ENCODE assay signal across 1 cellular context in the genomic region with DNA sequence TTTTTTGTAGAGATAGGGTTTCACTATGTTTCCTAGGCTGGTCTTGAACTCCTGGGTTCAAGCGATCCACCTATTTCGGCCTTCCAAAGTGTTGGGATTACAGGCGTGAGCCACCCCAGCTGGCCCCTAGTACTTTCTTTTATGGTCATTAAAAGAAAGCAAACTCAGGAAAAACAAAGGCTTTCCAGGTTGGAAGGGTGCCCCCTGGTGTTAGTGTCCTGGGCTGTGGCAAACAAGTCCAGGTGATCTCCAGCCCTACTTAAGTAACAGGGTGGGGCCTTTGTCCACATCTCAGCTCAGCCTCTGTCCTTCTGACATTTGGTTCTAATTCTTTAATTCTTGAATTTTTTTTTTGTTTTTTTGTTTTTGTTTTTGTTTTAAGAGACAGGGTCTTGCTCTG.
TF ChIP-seq lines count a peak whose summit lies in the region.

No MANE protein-coding gene starts in this region.

TF ChIP-seq in SK-N-SH treated with all-trans-retinoic acid at 6 μM for 48 hours, 23 proteins besides CTCF, POLR2A, EP300 and RAD21 (continued from another document):
- TF ChIP-seq, protein P1, sequence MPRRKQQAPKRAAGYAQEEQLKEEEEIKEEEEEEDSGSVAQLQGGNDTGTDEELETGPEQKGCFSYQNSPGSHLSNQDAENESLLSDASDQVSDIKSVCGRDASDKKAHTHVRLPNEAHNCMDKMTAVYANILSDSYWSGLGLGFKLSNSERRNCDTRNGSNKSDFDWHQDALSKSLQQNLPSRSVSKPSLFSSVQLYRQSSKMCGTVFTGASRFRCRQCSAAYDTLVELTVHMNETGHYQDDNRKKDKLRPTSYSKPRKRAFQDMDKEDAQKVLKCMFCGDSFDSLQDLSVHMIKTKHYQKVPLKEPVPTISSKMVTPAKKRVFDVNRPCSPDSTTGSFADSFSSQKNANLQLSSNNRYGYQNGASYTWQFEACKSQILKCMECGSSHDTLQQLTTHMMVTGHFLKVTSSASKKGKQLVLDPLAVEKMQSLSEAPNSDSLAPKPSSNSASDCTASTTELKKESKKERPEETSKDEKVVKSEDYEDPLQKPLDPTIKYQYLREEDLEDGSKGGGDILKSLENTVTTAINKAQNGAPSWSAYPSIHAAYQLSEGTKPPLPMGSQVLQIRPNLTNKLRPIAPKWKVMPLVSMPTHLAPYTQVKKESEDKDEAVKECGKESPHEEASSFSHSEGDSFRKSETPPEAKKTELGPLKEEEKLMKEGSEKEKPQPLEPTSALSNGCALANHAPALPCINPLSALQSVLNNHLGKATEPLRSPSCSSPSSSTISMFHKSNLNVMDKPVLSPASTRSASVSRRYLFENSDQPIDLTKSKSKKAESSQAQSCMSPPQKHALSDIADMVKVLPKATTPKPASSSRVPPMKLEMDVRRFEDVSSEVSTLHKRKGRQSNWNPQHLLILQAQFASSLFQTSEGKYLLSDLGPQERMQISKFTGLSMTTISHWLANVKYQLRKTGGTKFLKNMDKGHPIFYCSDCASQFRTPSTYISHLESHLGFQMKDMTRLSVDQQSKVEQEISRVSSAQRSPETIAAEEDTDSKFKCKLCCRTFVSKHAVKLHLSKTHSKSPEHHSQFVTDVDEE (CRISPR knock-in tag; IDR thresholded peaks at IDR 0.05), result no peak
- no peak for TF ChIP-seq GLIS3 (CRISPR knock-in tag; IDR thresholded peaks at IDR 0.05)
- TF ChIP-seq OSR1 (CRISPR knock-in tag; IDR thresholded peaks at IDR 0.05), result no peak
- TF ChIP-seq ESRRG (CRISPR knock-in tag; IDR thresholded peaks at IDR 0.05), result no peak
- no peak for TF ChIP-seq BACH2 (CRISPR knock-in tag; IDR thresholded peaks at IDR 0.05; ENCODE audit: borderline replicate concordance)
- TF ChIP-seq, protein P2, sequence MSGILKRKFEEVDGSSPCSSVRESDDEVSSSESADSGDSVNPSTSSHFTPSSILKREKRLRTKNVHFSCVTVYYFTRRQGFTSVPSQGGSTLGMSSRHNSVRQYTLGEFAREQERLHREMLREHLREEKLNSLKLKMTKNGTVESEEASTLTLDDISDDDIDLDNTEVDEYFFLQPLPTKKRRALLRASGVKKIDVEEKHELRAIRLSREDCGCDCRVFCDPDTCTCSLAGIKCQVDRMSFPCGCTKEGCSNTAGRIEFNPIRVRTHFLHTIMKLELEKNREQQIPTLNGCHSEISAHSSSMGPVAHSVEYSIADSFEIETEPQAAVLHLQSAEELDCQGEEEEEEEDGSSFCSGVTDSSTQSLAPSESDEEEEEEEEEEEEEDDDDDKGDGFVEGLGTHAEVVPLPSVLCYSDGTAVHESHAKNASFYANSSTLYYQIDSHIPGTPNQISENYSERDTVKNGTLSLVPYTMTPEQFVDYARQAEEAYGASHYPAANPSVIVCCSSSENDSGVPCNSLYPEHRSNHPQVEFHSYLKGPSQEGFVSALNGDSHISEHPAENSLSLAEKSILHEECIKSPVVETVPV (CRISPR knock-in tag; IDR thresholded peaks at IDR 0.05), result no peak
- no peak for TF ChIP-seq POU6F1 (CRISPR knock-in tag; IDR thresholded peaks at IDR 0.05; ENCODE audit: borderline replicate concordance, low read depth)
- no peak for TF ChIP-seq SNAI2 (CRISPR knock-in tag; IDR thresholded peaks at IDR 0.05)
- TF ChIP-seq ISL1 (CRISPR knock-in tag; IDR thresholded peaks at IDR 0.05), result no peak
- no peak for TF ChIP-seq ZNF8 (CRISPR knock-in tag; IDR thresholded peaks at IDR 0.05)
- no peak for TF ChIP-seq ZC3H10 (CRISPR knock-in tag; IDR thresholded peaks at IDR 0.05)
- no peak for TF ChIP-seq ZFP30 (CRISPR knock-in tag; IDR thresholded peaks at IDR 0.05)
- no peak for TF ChIP-seq RARB (CRISPR knock-in tag; IDR thresholded peaks at IDR 0.05)
- TF ChIP-seq ZNF70 (CRISPR knock-in tag; IDR thresholded peaks at IDR 0.05), result no peak
